In the genomic region with DNA sequence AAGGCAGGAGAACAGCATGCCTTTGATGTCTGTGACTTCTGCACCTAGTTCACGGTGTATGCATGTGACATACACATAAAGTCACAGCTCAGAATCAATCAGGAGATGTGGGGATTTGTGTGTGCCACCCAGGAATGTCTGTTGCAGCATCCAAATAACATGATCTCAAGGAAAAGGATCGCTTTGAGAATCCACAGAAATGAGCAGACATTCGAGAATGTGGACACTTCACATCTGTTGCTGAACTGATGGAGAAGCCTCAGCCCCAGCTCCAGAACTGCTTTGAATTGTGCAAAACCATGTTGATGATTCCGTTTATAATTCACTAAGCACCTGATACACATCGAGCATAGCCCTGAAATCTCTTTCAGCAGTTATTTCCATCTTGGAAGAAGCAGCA, we compare ENCODE assay signal across 34 cellular contexts.
"Had no signal": no experiment of that assay in that cellular context is flagged by ENCODE, and none has a peak within 500 bp of the region (broad histone marks: within the 10 kb centered on the region; RNA-seq: fewer than 3 reads in every experiment).

No MANE protein-coding gene starts in this region.

- H3K4me3 Mint-ChIP-seq: activated CD4-positive, alpha-beta memory T cell treated with anti-CD3 and anti-CD28 coated beads for 36 hours; activated CD4-positive, alpha-beta T cell treated with anti-CD3 and anti-CD28 coated beads for 36 hours; activated CD4-positive, alpha-beta T cell treated with anti-CD3 and anti-CD28 coated beads, Interleukin-2, amount 10 ng/mL, durations not matched to agents 24 days and 14 days; activated CD8-positive, alpha-beta memory T cell treated with anti-CD3 and anti-CD28 coated beads, Interleukin-2, amount 10 ng/mL, durations not matched to agents 7 days and 5 days; activated CD8-positive, alpha-beta T cell treated with anti-CD3 and anti-CD28 coated beads, Interleukin-2, amount 10 ng/mL, durations not matched to agents 7 days and 5 days; activated naive CD4-positive, alpha-beta T cell treated with anti-CD3 and anti-CD28 coated beads for 36 hours; activated naive CD4-positive, alpha-beta T cell treated with anti-CD3 and anti-CD28 coated beads, Interleukin-2, amount 50 U/mL, for 24 hours; activated naive CD8-positive, alpha-beta T cell treated with anti-CD3 and anti-CD28 coated beads for 36 hours; activated naive CD8-positive, alpha-beta T cell treated with anti-CD3 and anti-CD28 coated beads, Interleukin-2, amount 50 U/mL, for 24 hours; activated T-helper 1 cell treated with anti-CD3 and anti-CD28 coated beads, Interleukin-12 subunit alpha, Interleukin-12 subunit beta, Interleukin-2, Interleukin-4 antibody, amounts not matched to agents 30 ng/mL and 10 ng/mL and 1 ng/mL, durations not matched to agents 14 hours and 24 hours and 36 hours; brain; dendritic cell treated with granulocyte-macrophage colony-stimulating factor and Interleukin-4, amounts not matched to agents 40 ng/mL and 50 ng/mL, for 4 days; endodermal cell had no signal

- H3K4me1 ChIP-seq: ascending aorta, breast epithelium, colonic mucosa, esophagus muscularis mucosa, foreskin keratinocyte, heart right ventricle had no signal

- H3K4me3 ChIP-seq: ascending aorta, breast epithelium, cardiac muscle cell, colonic mucosa, dorsolateral prefrontal cortex, esophagus muscularis mucosa, gastrocnemius medialis, heart right ventricle had no signal

- H3K4me1 Mint-ChIP-seq: activated CD4-positive, alpha-beta T cell treated with anti-CD3 and anti-CD28 coated beads for 36 hours; activated CD4-positive, alpha-beta T cell treated with anti-CD3 and anti-CD28 coated beads, Interleukin-2, amount 10 ng/mL, durations not matched to agents 24 days and 14 days; activated CD8-positive, alpha-beta memory T cell treated with anti-CD3 and anti-CD28 coated beads, Interleukin-2, amount 10 ng/mL, durations not matched to agents 7 days and 5 days; activated naive CD4-positive, alpha-beta T cell treated with anti-CD3 and anti-CD28 coated beads, Interleukin-2, amount 50 U/mL, for 24 hours; activated naive CD8-positive, alpha-beta T cell treated with anti-CD3 and anti-CD28 coated beads for 36 hours; activated naive CD8-positive, alpha-beta T cell treated with anti-CD3 and anti-CD28 coated beads, Interleukin-2, amount 50 U/mL, for 24 hours; endodermal cell had no signal

- H3K9me3 Mint-ChIP-seq: activated CD4-positive, alpha-beta memory T cell treated with anti-CD3 and anti-CD28 coated beads for 36 hours; activated CD4-positive, alpha-beta T cell treated with anti-CD3 and anti-CD28 coated beads, Interleukin-2, amount 10 ng/mL, durations not matched to agents 24 days and 14 days; activated naive CD4-positive, alpha-beta T cell treated with anti-CD3 and anti-CD28 coated beads for 36 hours; activated naive CD4-positive, alpha-beta T cell treated with anti-CD3 and anti-CD28 coated beads, Interleukin-2, amount 50 U/mL, for 24 hours; activated naive CD8-positive, alpha-beta T cell treated with anti-CD3 and anti-CD28 coated beads for 36 hours; activated naive CD8-positive, alpha-beta T cell treated with anti-CD3 and anti-CD28 coated beads, Interleukin-2, amount 50 U/mL, for 24 hours; activated T-helper 1 cell treated with anti-CD3 and anti-CD28 coated beads, Interleukin-12 subunit alpha, Interleukin-12 subunit beta, Interleukin-2, Interleukin-4 antibody, amounts not matched to agents 30 ng/mL and 10 ng/mL and 1 ng/mL, durations not matched to agents 14 hours and 24 hours and 36 hours; activated T-helper 2 cell treated with anti-CD3 and anti-CD28 coated beads, Interferon-gamma antibody, Interleukin-2, Interleukin-4, amounts not matched to agents 10 μg/mL and 5 μg/mL and 100 μg/mL, durations not matched to agents 14 hours and 24 hours and 36 hours; dendritic cell treated with granulocyte-macrophage colony-stimulating factor and Interleukin-4, amounts not matched to agents 40 ng/mL and 50 ng/mL, for 4 days; endodermal cell had no signal

- H3K27me3 Mint-ChIP-seq: activated CD4-positive, alpha-beta memory T cell treated with anti-CD3 and anti-CD28 coated beads for 36 hours; activated CD4-positive, alpha-beta T cell treated with anti-CD3 and anti-CD28 coated beads, Interleukin-2, amount 10 ng/mL, durations not matched to agents 24 days and 14 days; activated CD8-positive, alpha-beta memory T cell treated with anti-CD3 and anti-CD28 coated beads, Interleukin-2, amount 10 ng/mL, durations not matched to agents 7 days and 5 days; activated naive CD8-positive, alpha-beta T cell treated with anti-CD3 and anti-CD28 coated beads for 36 hours; dendritic cell treated with granulocyte-macrophage colony-stimulating factor and Interleukin-4, amounts not matched to agents 40 ng/mL and 50 ng/mL, for 4 days had no signal

- H3K27ac ChIP-seq: ascending aorta, breast epithelium, cardiac muscle cell, colonic mucosa, dorsolateral prefrontal cortex, esophagus muscularis mucosa, foreskin keratinocyte, gastrocnemius medialis, heart right ventricle had no signal

- H3K9me3 ChIP-seq: ascending aorta, breast epithelium, colonic mucosa, esophagus muscularis mucosa, gastrocnemius medialis, heart right ventricle had no signal

- H3K36me3 Mint-ChIP-seq: activated CD4-positive, alpha-beta memory T cell treated with anti-CD3 and anti-CD28 coated beads for 36 hours; activated CD8-positive, alpha-beta memory T cell treated with anti-CD3 and anti-CD28 coated beads, Interleukin-2, amount 10 ng/mL, durations not matched to agents 7 days and 5 days; activated naive CD4-positive, alpha-beta T cell treated with anti-CD3 and anti-CD28 coated beads, Interleukin-2, amount 50 U/mL, for 24 hours; activated naive CD8-positive, alpha-beta T cell treated with anti-CD3 and anti-CD28 coated beads for 36 hours; brain had no signal

- H3K27ac Mint-ChIP-seq: activated CD4-positive, alpha-beta memory T cell treated with anti-CD3 and anti-CD28 coated beads for 36 hours; activated CD4-positive, alpha-beta T cell treated with anti-CD3 and anti-CD28 coated beads for 36 hours; activated CD4-positive, alpha-beta T cell treated with anti-CD3 and anti-CD28 coated beads, Interleukin-2, amount 10 ng/mL, durations not matched to agents 24 days and 14 days; activated CD8-positive, alpha-beta memory T cell treated with anti-CD3 and anti-CD28 coated beads, Interleukin-2, amount 10 ng/mL, durations not matched to agents 7 days and 5 days; activated CD8-positive, alpha-beta T cell treated with anti-CD3 and anti-CD28 coated beads, Interleukin-2, amount 10 ng/mL, durations not matched to agents 7 days and 5 days; activated naive CD4-positive, alpha-beta T cell treated with anti-CD3 and anti-CD28 coated beads for 36 hours; activated naive CD4-positive, alpha-beta T cell treated with anti-CD3 and anti-CD28 coated beads, Interleukin-2, amount 50 U/mL, for 24 hours; activated naive CD8-positive, alpha-beta T cell treated with anti-CD3 and anti-CD28 coated beads for 36 hours; activated naive CD8-positive, alpha-beta T cell treated with anti-CD3 and anti-CD28 coated beads, Interleukin-2, amount 50 U/mL, for 24 hours; activated T-helper 1 cell treated with anti-CD3 and anti-CD28 coated beads, Interleukin-12 subunit alpha, Interleukin-12 subunit beta, Interleukin-2, Interleukin-4 antibody, amounts not matched to agents 30 ng/mL and 10 ng/mL and 1 ng/mL, durations not matched to agents 14 hours and 24 hours and 36 hours; activated T-helper 2 cell treated with anti-CD3 and anti-CD28 coated beads, Interferon-gamma antibody, Interleukin-2, Interleukin-4, amounts not matched to agents 10 μg/mL and 5 μg/mL and 100 μg/mL, durations not matched to agents 14 hours and 24 hours and 36 hours; dendritic cell treated with granulocyte-macrophage colony-stimulating factor and Interleukin-4, amounts not matched to agents 40 ng/mL and 50 ng/mL, for 4 days; endodermal cell had no signal

- ATAC-seq: activated CD4-positive, alpha-beta T cell treated with anti-CD3 and anti-CD28 coated beads for 36 hours; activated CD8-positive, alpha-beta memory T cell treated with anti-CD3 and anti-CD28 coated beads, Interleukin-2, amount 10 ng/mL, durations not matched to agents 7 days and 5 days; activated CD8-positive, alpha-beta T cell treated with anti-CD3 and anti-CD28 coated beads, Interleukin-2, amount 10 ng/mL, durations not matched to agents 7 days and 5 days; activated naive CD8-positive, alpha-beta T cell treated with anti-CD3 and anti-CD28 coated beads, Interleukin-2, amount 50 U/mL, for 24 hours; gastrocnemius medialis; heart right ventricle had no signal

- H3K36me3 ChIP-seq: ascending aorta, breast epithelium, cardiac muscle cell, colonic mucosa, esophagus muscularis mucosa, gastrocnemius medialis, heart right ventricle had no signal

- DNase-seq: activated CD4-positive, alpha-beta memory T cell treated with anti-CD3 and anti-CD28 coated beads for 36 hours; activated CD4-positive, alpha-beta T cell treated with anti-CD3 and anti-CD28 coated beads for 36 hours; activated CD4-positive, alpha-beta T cell treated with anti-CD3 and anti-CD28 coated beads, Interleukin-2, amount 10 ng/mL, durations not matched to agents 24 days and 14 days; activated CD4-positive, CD25-positive, alpha-beta regulatory T cell; activated CD4-positive, CD25-positive, alpha-beta regulatory T cell treated with anti-CD3 and anti-CD28 coated beads, Interleukin-2, amount 50 U/mL, for 72 hours; activated CD8-positive, alpha-beta memory T cell treated with anti-CD3 and anti-CD28 coated beads, Interleukin-2, amount 10 ng/mL, durations not matched to agents 7 days and 5 days; activated CD8-positive, alpha-beta memory T cell treated with anti-CD3 and anti-CD28 coated beads, Interleukin-2, amount 50 U/mL, for 4 hours; activated CD8-positive, alpha-beta T cell treated with anti-CD3 and anti-CD28 coated beads, Interleukin-2, amount 10 ng/mL, durations not matched to agents 7 days and 5 days; activated effector memory CD4-positive, alpha-beta T cell treated with anti-CD3 and anti-CD28 coated beads, Interleukin-2, amount 50 U/mL, for 16 hours; activated naive CD4-positive, alpha-beta T cell treated with anti-CD3 and anti-CD28 coated beads for 36 hours; activated naive CD8-positive, alpha-beta T cell treated with anti-CD3 and anti-CD28 coated beads for 36 hours; activated naive CD8-positive, alpha-beta T cell treated with anti-CD3 and anti-CD28 coated beads, Interleukin-2, amount 50 U/mL, for 24 hours; activated T-cell treated with anti-CD3 and anti-CD28 coated beads, Interleukin-2, amount 50 U/mL, for 1 hour; activated T-cell treated with anti-CD3 and anti-CD28 coated beads, Interleukin-2, amount 50 U/mL, for 48 hours; central memory CD4-positive, alpha-beta T cell; cerebellar nuclear complex; colonic mucosa; dorsolateral prefrontal cortex; effector memory CD4-positive, alpha-beta T cell; endodermal cell; erythroblast; gastrocnemius medialis; heart right ventricle; T-helper 2 cell had no signal

- H3K27me3 ChIP-seq: ascending aorta, breast epithelium, cardiac muscle cell, colonic mucosa, foreskin keratinocyte, gastrocnemius medialis, heart right ventricle had no signal
